ENCODE assay signal across 9 cellular contexts in genomic region chr20:13684566-13685222, GRCh38. TPM values are rescaled to one million over a fixed set of nuclear protein-coding genes. Genes with fewer than 3 reads are reported as not detected.
DNase-seq lines count a peak whose midpoint lies in the region; ATAC-seq and FAIRE-seq lines count a peak whose summit lies in the region.
"Had no signal": no experiment of that assay in that cellular context is flagged by ENCODE, and none has a peak within 500 bp of the region (broad histone marks: within the 10 kb centered on the region; RNA-seq: fewer than 3 reads in every experiment).

No MANE protein-coding gene starts in this region.

- H3K27ac Mint-ChIP-seq in naive B cell, result peak overlapping the region; percentile 9 to 90 (median 62)

- ATAC-seq in GM18907 (IDR thresholded peaks at IDR 0.05; ENCODE audit: unreplicated experiment), result peak; percentile 83
- ATAC-seq in HG02642 (IDR thresholded peaks at IDR 0.05; ENCODE audit: poor library complexity, unreplicated experiment), result peak; percentile 75
- peak; percentile 78 to 93 for ATAC-seq in naive B cell (ENCODE audit: low read depth in 2 of 2)
- no peak for ATAC-seq in HG02970 (IDR thresholded peaks at IDR 0.05; ENCODE audit: low FRiP score, unreplicated experiment)

- H3K9me3 Mint-ChIP-seq in naive B cell, result peaks cover 0 to 2% (median 0%) of the 10 kb centered on the region in 7 donors

- H3K4me3 Mint-ChIP-seq in naive B cell, result peak overlapping the region in 6 of 8 donors; percentile 42 to 88 (median 61)

- H3K27me3 Mint-ChIP-seq in naive B cell, result no peaks in the 10 kb centered on the region

- no peak overlapping the region for H3K27ac ChIP-seq in caudate nucleus (ENCODE audit: low read depth, low read length)

- no peaks in the 10 kb centered on the region for H3K36me3 Mint-ChIP-seq in naive B cell

- H3K4me1 Mint-ChIP-seq in naive B cell, result peaks cover 31 to 39% (median 34%) of the 10 kb centered on the region in 3 donors

- FAIRE-seq in frontal cortex (lab: Jason Lieb, UNC), result no peak

- DNase-seq in KG1 (lab: John Stamatoyannopoulos, UW), result peak; percentile 78
- DNase-seq in naive B cell, result peak; percentile 41
- no peak for DNase-seq in frontal cortex (ENCODE audit: low spot score in 2 of 2)
- no peak for DNase-seq in caudate nucleus (lab: John Stamatoyannopoulos, UW)
- DNase-seq: midbrain, NCI-H187 treated with DMSO at 0.1 percent for 48 hours had no signal

RNA-seq across cellular contexts. Expression of gene TASP1, which starts 46.0 kb away (rescaled TPM):
- 10 to 100 TPM; 12.8 to 20.7 (median 15.0) TPM for polyA plus RNA-seq in naive B cell (ENCODE audit: low read depth in 6 of 6)
- total RNA-seq in frontal cortex, result 30.6 TPM

Comparison
In these comparisons a context has a peak if more than half of its experiments do, and no peak if none do; other contexts are left out.
1. DNase-seq: peak in KG1 (single experiment) and naive B cell (single experiment); none in frontal cortex (0 of 2) and caudate nucleus (0 of 61).